Comparison of ENCODE assay signal across 31 cellular contexts in genomic region chr11:20276661-20277000, GRCh38.
"Had no signal": no experiment of that assay in that cellular context is flagged by ENCODE, and none has a peak within 500 bp of the region (broad histone marks: within the 10 kb centered on the region; RNA-seq: fewer than 3 reads in every experiment).

No MANE protein-coding gene starts in this region.

- H3K9me3 Mint-ChIP-seq: activated CD8-positive, alpha-beta T cell treated with anti-CD3 and anti-CD28 coated beads for 36 hours; activated naive CD4-positive, alpha-beta T cell treated with anti-CD3 and anti-CD28 coated beads, Interleukin-2, amount 50 U/mL, for 24 hours; activated T-cell treated with anti-CD3 and anti-CD28 coated beads, Interleukin-2, amount 50 U/mL, for 24 hours; activated T-helper 1 cell treated with anti-CD3 and anti-CD28 coated beads, Interleukin-12 subunit alpha, Interleukin-12 subunit beta, Interleukin-2, Interleukin-4 antibody, amounts not matched to agents 30 ng/mL and 10 ng/mL and 1 ng/mL, durations not matched to agents 14 hours and 24 hours and 36 hours; T-helper 1 cell treated with Interleukin-12 subunit alpha and Interleukin-12 subunit beta and Interleukin-4 antibody, amounts not matched to agents 30 μg/mL and 1 μg/mL, for 36 hours had no signal

- H3K9me3 ChIP-seq: breast epithelium, MG63, SJSA1 had no signal

- H3K4me3 ChIP-seq: breast epithelium, MG63, SJSA1 had no signal

- H3K9ac ChIP-seq: KMS-11 had no signal

- H3K4me2 ChIP-seq: KMS-11 had no signal

- H3K4me3 Mint-ChIP-seq: activated CD8-positive, alpha-beta T cell treated with anti-CD3 and anti-CD28 coated beads for 36 hours; activated naive CD4-positive, alpha-beta T cell treated with anti-CD3 and anti-CD28 coated beads, Interleukin-2, amount 50 U/mL, for 24 hours; activated T-cell treated with anti-CD3 and anti-CD28 coated beads, Interleukin-2, amount 50 U/mL, for 24 hours; activated T-helper 1 cell treated with anti-CD3 and anti-CD28 coated beads, Interleukin-12 subunit alpha, Interleukin-12 subunit beta, Interleukin-2, Interleukin-4 antibody, amounts not matched to agents 30 ng/mL and 10 ng/mL and 1 ng/mL, durations not matched to agents 14 hours and 24 hours and 36 hours; T-helper 1 cell treated with Interleukin-12 subunit alpha and Interleukin-12 subunit beta and Interleukin-4 antibody, amounts not matched to agents 30 μg/mL and 1 μg/mL, for 36 hours had no signal

- H3K4me1 ChIP-seq: breast epithelium, SJSA1 had no signal

- ATAC-seq: activated CD4-positive, CD25-positive, alpha-beta regulatory T cell treated with anti-CD3 and anti-CD28 coated beads, Interleukin-2, amount 50 U/mL, for 24 hours; activated CD8-positive, alpha-beta T cell treated with anti-CD3 and anti-CD28 coated beads for 36 hours; Panc1; SK-N-SH treated with all-trans-retinoic acid at 6 μM for 48 hours had no signal

- H3K27me3 ChIP-seq: breast epithelium, MG63 had no signal

- H3K4me1 Mint-ChIP-seq: activated naive CD4-positive, alpha-beta T cell treated with anti-CD3 and anti-CD28 coated beads, Interleukin-2, amount 50 U/mL, for 24 hours had no signal

- H3K27ac ChIP-seq: breast epithelium, KMS-11, RWPE1, SJSA1 had no signal

- DNase-seq: activated CD4-positive, alpha-beta T cell treated with anti-CD3 and anti-CD28 coated beads for 4 hours; activated CD8-positive, alpha-beta memory T cell treated with anti-CD3 and anti-CD28 coated beads, Interleukin-2, amount 50 U/mL, for 48 hours; activated CD8-positive, alpha-beta T cell treated with anti-CD3 and anti-CD28 coated beads for 36 hours; activated effector memory CD4-positive, alpha-beta T cell treated with Interleukin-2 at 50 U/mL for 16 hours; activated naive CD4-positive, alpha-beta T cell; activated T-cell treated with anti-CD3 and anti-CD28 coated beads, Interleukin-2, amount 50 U/mL, for 24 hours; aorta; caudate nucleus; MG63; NCI-H1105; NCI-H1436; NCI-H1694 treated with DMSO at 0.1 percent for 48 hours; NCI-H2029 treated with DMSO at 0.1 percent for 48 hours; NCI-H345; NCI-H510A; NCI-H526 treated with DMSO at 0.1 percent for 48 hours; NCI-H82; NK-92 treated with Interleukin-12 subunit alpha and Interleukin-12 subunit beta, amount 100 ng/mL, for 24 hours; OCI-M1; Right ventricle myocardium superior; SW 1271 had no signal

- H3K27ac Mint-ChIP-seq: activated CD8-positive, alpha-beta T cell treated with anti-CD3 and anti-CD28 coated beads for 36 hours; activated naive CD4-positive, alpha-beta T cell treated with anti-CD3 and anti-CD28 coated beads, Interleukin-2, amount 50 U/mL, for 24 hours; activated T-cell treated with anti-CD3 and anti-CD28 coated beads, Interleukin-2, amount 50 U/mL, for 24 hours; activated T-helper 1 cell treated with anti-CD3 and anti-CD28 coated beads, Interleukin-12 subunit alpha, Interleukin-12 subunit beta, Interleukin-2, Interleukin-4 antibody, amounts not matched to agents 30 ng/mL and 10 ng/mL and 1 ng/mL, durations not matched to agents 14 hours and 24 hours and 36 hours; T-helper 1 cell treated with Interleukin-12 subunit alpha and Interleukin-12 subunit beta and Interleukin-4 antibody, amounts not matched to agents 30 μg/mL and 1 μg/mL, for 36 hours had no signal

- H3K36me3 Mint-ChIP-seq: activated naive CD4-positive, alpha-beta T cell treated with anti-CD3 and anti-CD28 coated beads, Interleukin-2, amount 50 U/mL, for 24 hours had no signal

- H3K36me3 ChIP-seq: breast epithelium, MG63, SJSA1 had no signal
